In genomic region chr15:35827949-35828348, GRCh38 we compare ENCODE assay signal across 18 cellular contexts.
DNase-seq lines count a peak whose midpoint lies in the region; ATAC-seq and TF ChIP-seq lines count a peak whose summit lies in the region.
"Had no signal": no experiment of that assay in that cellular context is flagged by ENCODE, and none has a peak within 500 bp of the region (broad histone marks: within the 10 kb centered on the region; RNA-seq: fewer than 3 reads in every experiment).

No MANE protein-coding gene starts in this region.

- H3K9ac ChIP-seq in MM.1S (ENCODE audit: low read length): no peak overlapping the region

- no peaks in the 10 kb centered on the region for H3F3A ChIP-seq in MM.1S (ENCODE audit: insufficient read depth, low read length)

- no peaks in the 10 kb centered on the region for H3K9me2 ChIP-seq in MM.1S (replicated peaks; ENCODE audit: insufficient read depth, low read length)

- no peak overlapping the region for H2AFZ ChIP-seq in MM.1S (ENCODE audit: low read length)
- H2AFZ ChIP-seq: GM23338 had no signal

- H3K27me3 ChIP-seq in MM.1S (replicated peaks; ENCODE audit: insufficient read depth, low read length): no peaks in the 10 kb centered on the region

- H3K4me1 ChIP-seq in MM.1S (ENCODE audit: low read length): peaks cover 7% of the 10 kb centered on the region; the same call in 1 of the 2 replicates

- H4K20me1 ChIP-seq in MM.1S (ENCODE audit: insufficient read depth, low read length): no peaks in the 10 kb centered on the region

- ATAC-seq in left ventricle myocardium superior: no peak
- ATAC-seq: GM23338, HCT116, K562 had no signal

- H3K4me3 ChIP-seq in MM.1S (ENCODE audit: low read length) (no peak overlapping the region), choroid plexus epithelial cell (ENCODE audit: low read depth, low read length) (no peak overlapping the region), fibroblast of villous mesenchyme (ENCODE audit: low read depth, low read length) (no peak overlapping the region)
- H3K4me3 ChIP-seq: GM23338, K562 had no signal

- DNase-seq in MM.1S (no peak), choroid plexus epithelial cell (ENCODE audit: low read depth) (peak; percentile 24), fibroblast of villous mesenchyme (ENCODE audit: low read depth) (peak; percentile 21), HuH-7.5 (ENCODE audit: low spot score) (no peak), NCI-H187 (lab: John Stamatoyannopoulos, UW) (no peak), left ventricle myocardium superior (no peak), DMS153 (lab: John Stamatoyannopoulos, UW) (no peak)
- DNase-seq: ACHN; C1 segment of cervical spinal cord; CD8-positive, alpha-beta memory T cell; DMS79; NCI-H1105 treated with DMSO at 0.1 percent for 48 hours; NCI-H1694; NCI-H748 treated with DMSO at 0.1 percent for 48 hours; SHP77 had no signal

- intact Hi-C loops in left ventricle myocardium superior (cut with micrococcal nuclease): no loop called here

- no peaks in the 10 kb centered on the region for H3K79me2 ChIP-seq in MM.1S (ENCODE audit: low read length)

- peak overlapping the region; percentile 11; the same call in 1 of the 2 replicates for H3K4me2 ChIP-seq in MM.1S (ENCODE audit: low read depth, low read length)
- H3K4me2 ChIP-seq: GM23338 had no signal

- TF ChIP-seq CTCF in MM.1S (IDR thresholded peaks at IDR 0.05; ENCODE audit: low read length) (no peak), choroid plexus epithelial cell (conservative IDR thresholded peaks at IDR 0.05; ENCODE audit: low read depth, low read length) (no peak), fibroblast of villous mesenchyme (IDR thresholded peaks at IDR 0.05; ENCODE audit: insufficient read depth, low read depth, low read length) (no peak)

- H3K36me3 ChIP-seq in MM.1S (replicated peaks; ENCODE audit: insufficient read depth, low read length): no peaks in the 10 kb centered on the region

- no peaks in the 10 kb centered on the region for H3K9me3 ChIP-seq in MM.1S (replicated peaks; ENCODE audit: insufficient read depth, low read length)

- H3K27ac ChIP-seq in MM.1S (ENCODE audit: low read length): no peak overlapping the region

Comparison
In these comparisons a context has a peak if more than half of its experiments do, and no peak if none do; other contexts are left out.
1. DNase-seq: peak in choroid plexus epithelial cell (single experiment) and fibroblast of villous mesenchyme (single experiment); none in MM.1S (single experiment), HuH-7.5 (single experiment), NCI-H187 (0 of 2), left ventricle myocardium superior (single experiment) and DMS153 (single experiment).